In the genomic region with DNA sequence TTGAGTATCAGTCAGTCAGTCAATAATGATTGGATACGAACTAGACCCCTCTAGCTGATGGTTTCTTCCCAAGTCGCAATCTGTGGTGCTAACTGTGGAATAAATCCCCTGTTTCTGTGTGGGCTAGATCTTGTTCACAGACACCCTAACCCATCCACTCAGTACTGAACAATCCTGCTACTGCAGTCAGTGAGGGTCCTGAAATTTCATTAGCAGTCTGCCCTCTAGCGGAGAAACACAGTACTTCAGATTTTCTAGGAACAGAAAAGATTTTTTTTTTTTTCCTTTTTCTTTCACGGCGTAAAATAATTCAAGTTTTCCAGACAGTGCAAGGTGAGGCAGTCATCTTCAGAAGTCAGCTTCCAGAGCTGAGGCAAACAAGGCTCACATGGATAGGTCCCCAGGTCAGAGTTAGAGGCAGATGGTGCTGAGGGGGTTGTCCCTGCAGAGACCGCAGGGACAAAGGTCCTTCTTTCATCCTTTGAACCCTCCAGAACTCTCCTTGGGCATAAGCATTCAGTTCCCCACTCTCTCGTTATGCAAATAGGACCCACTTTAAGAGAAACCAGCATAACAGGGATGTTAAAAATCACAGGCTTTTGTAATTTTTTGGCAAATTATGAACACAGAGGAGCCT, we compare ENCODE assay signal across 9 cellular contexts.
DNase-seq lines count a peak whose midpoint lies in the region; ATAC-seq and TF ChIP-seq lines count a peak whose summit lies in the region.
"Had no signal": no experiment of that assay in that cellular context is flagged by ENCODE, and none has a peak within 500 bp of the region (broad histone marks: within the 10 kb centered on the region; RNA-seq: fewer than 3 reads in every experiment).

No MANE protein-coding gene starts in this region.

- peaks cover 18 to 26% of the 10 kb centered on the region in 2 donors for H3K4me1 Mint-ChIP-seq in immature natural killer cell

- in situ Hi-C loops in astrocyte of the cerebellum (cut with HindIII; ENCODE audit: low sequenced_read_pairs) = no loop called here

- TF ChIP-seq CTCF in astrocyte of the cerebellum (IDR thresholded peaks at IDR 0.05; ENCODE audit: low read depth, low read length, missing control alignments) = peak; percentile 75
- TF ChIP-seq CTCF in testis (IDR thresholded peaks at IDR 0.05) = peak; percentile 83 to 95 (median 85)

- H3K9me3 Mint-ChIP-seq in immature natural killer cell = no peaks in the 10 kb centered on the region

- H3K27me3 ChIP-seq in testis = no peaks in the 10 kb centered on the region

- H3K36me3 ChIP-seq in testis (ENCODE audit: low read depth, missing control alignments) = no peaks in the 10 kb centered on the region

- intact Hi-C loops in testis (cut with DNase I; ENCODE audit: low total_unique reads) = no loop called here

- no peaks in the 10 kb centered on the region for H3K9me3 ChIP-seq in testis

- no peak for TF ChIP-seq POLR2A in testis (IDR thresholded peaks at IDR 0.05)

- H3K36me3 Mint-ChIP-seq in immature natural killer cell = peaks cover 21 to 35% (median 33%) of the 10 kb centered on the region in 3 donors

- H3K27me3 Mint-ChIP-seq in immature natural killer cell (ENCODE audit: low read depth in 3 of 3) = peaks cover 0 to 4% (median under 1%) of the 10 kb centered on the region in 3 donors

- 18 to 25% methylated on average over 7 of the region's 7 CpGs for WGBS in testis, 2 donors

- no peak overlapping the region for H3K27ac ChIP-seq in testis
- H3K27ac ChIP-seq: epithelial cell of prostate had no signal

- H3K27ac Mint-ChIP-seq in immature natural killer cell = peak overlapping the region in 2 of 6 donors; percentile 60 to 77

- ATAC-seq in HG02852 (IDR thresholded peaks at IDR 0.05; ENCODE audit: unreplicated experiment) (no peak), GM19397 (IDR thresholded peaks at IDR 0.05; ENCODE audit: unreplicated experiment) (no peak)

- H3K4me1 ChIP-seq in testis = no peaks in the 10 kb centered on the region

- H3K4me3 Mint-ChIP-seq in immature natural killer cell = no peak overlapping the region

- H3K4me3 ChIP-seq in astrocyte of the cerebellum (ENCODE audit: low read depth, low read length) = no peak overlapping the region
- H3K4me3 ChIP-seq in testis = no peak overlapping the region

- peak; percentile 47 for DNase-seq in stimulated activated CD4-positive, alpha-beta T cell treated with anti-CD3 and anti-CD28 coated beads, Interleukin-4, amount 100 ng/mL, for 24 hours
- DNase-seq in stimulated activated CD4-positive, alpha-beta T cell treated with anti-CD3 and anti-CD28 coated beads, Interleukin-4, amount 100 ng/mL, for 1 hour = no peak
- DNase-seq in NAMALWA (ENCODE audit: low spot score) = peak; percentile 68
- DNase-seq in astrocyte of the cerebellum (ENCODE audit: low read depth) = peak; percentile 33
- peak; percentile 34 to 43 (median 39) for DNase-seq in immature natural killer cell
- peak; percentile 50 for DNase-seq in testis
